Comparison of ENCODE assay signal across 22 cellular contexts in the genomic region with DNA sequence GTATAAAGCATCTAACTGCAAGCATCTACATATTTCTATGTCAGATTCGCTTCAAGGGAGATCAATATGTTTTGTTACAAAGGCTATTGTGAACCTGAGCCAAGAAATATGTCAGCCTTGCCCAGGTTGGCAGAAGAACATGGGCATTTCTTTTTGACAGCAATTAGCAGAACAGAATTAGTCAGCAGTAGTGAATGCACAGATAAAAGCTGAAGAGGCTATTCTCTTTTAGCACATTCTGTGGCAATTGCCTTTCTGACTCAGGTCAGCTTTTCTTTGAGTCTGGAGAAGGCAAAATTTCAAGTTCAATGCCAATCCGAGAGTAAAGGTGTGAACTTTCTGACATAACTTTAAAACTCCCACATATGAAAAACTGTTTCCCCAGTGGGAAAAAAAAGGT.
DNase-seq lines count a peak whose midpoint lies in the region; ATAC-seq, FAIRE-seq and TF ChIP-seq lines count a peak whose summit lies in the region.
"Had no signal": no experiment of that assay in that cellular context is flagged by ENCODE, and none has a peak within 500 bp of the region (broad histone marks: within the 10 kb centered on the region; RNA-seq: fewer than 3 reads in every experiment).

No MANE protein-coding gene starts in this region.

- no peaks in the 10 kb centered on the region for H3K27me3 ChIP-seq in SK-N-SH (ENCODE audit: insufficient read depth)
- no peaks in the 10 kb centered on the region for H3K27me3 ChIP-seq in GM12878 (replicated peaks in 1 of 2; ENCODE audit: control insufficient read depth in 2 of 2, insufficient read depth in 2 of 2, low read length in 1 of 2)
- no peaks in the 10 kb centered on the region for H3K27me3 ChIP-seq in mesendoderm (ENCODE audit: insufficient read depth, low read length, poor library complexity)

- SMC1A ChIA-PET in GM12878 (lab: Charles Lee; ENCODE audit: uncharacterized antibody, unreplicated experiment) = interaction anchor here (1.0 to 1.6 kb wide), 8 partner anchors 8 to 647 kb away, joined by 3 to 6 read pairs (median 4); no protein-coding TSS in a partner anchor

- 5% methylated on average over 2 of the region's 2 CpGs for WGBS in SK-N-SH (ENCODE audit: low lambda C conversion rate)
- WGBS in GM12878 (ENCODE audit: insufficient coverage, insufficient replicate concordance, low lambda C conversion rate, missing lambda C conversion rate) = 5% methylated on average over 2 of the region's 2 CpGs
- WGBS in mesendoderm (ENCODE audit: extremely low coverage, insufficient coverage, low lambda C conversion rate) = no CpG with 5 or more reads among the region's 2 CpGs

- H2AK5ac ChIP-seq in mesendoderm (ENCODE audit: low read length) = no peak overlapping the region

- H4K20me1 ChIP-seq in SK-N-SH (ENCODE audit: insufficient read depth) (no peaks in the 10 kb centered on the region), GM12878 (ENCODE audit: control insufficient read depth, insufficient read depth) (no peaks in the 10 kb centered on the region)

- H3K23ac ChIP-seq in mesendoderm (ENCODE audit: low read length) = no peak overlapping the region

- RAD21 ChIA-PET in GM12878 (lab: Charles Lee; ENCODE audit: unreplicated experiment) = no interaction called here

- BruUV-seq in GM12878 (replicated peaks; lab: Mats Ljungman, UMichigan) = no TSS peak

- H3K9me3 ChIP-seq in SK-N-SH = no peaks in the 10 kb centered on the region
- H3K9me3 ChIP-seq in GM12878 (replicated peaks; ENCODE audit: control insufficient read depth, insufficient read depth, low read length) = no peaks in the 10 kb centered on the region
- no peaks in the 10 kb centered on the region for H3K9me3 ChIP-seq in T-helper 17 cell (ENCODE audit: control insufficient read depth, low read length, poor library complexity, severe bottlenecking)

- H3K4ac ChIP-seq in mesendoderm (ENCODE audit: low read depth, low read length) = no peak overlapping the region

- TF ChIP-seq EP300 in SK-N-SH (IDR thresholded peaks at IDR 0.05; ENCODE audit: borderline replicate concordance in 1 of 2, low read depth in 1 of 2, low read length in 1 of 2) = no peak
- TF ChIP-seq EP300 in GM12878 (IDR thresholded peaks at IDR 0.05; ENCODE audit: borderline replicate concordance in 1 of 2, control insufficient read depth in 1 of 2, low read depth in 2 of 2, low read length in 2 of 2) = no peak

- ATAC-seq in SK-N-SH treated with all-trans-retinoic acid at 6 μM for 48 hours (no peak), GM12878 (peak; percentile 48), T-helper 17 cell (no peak)
- ATAC-seq: CD8-positive, alpha-beta T cell; HepG2 had no signal

- H3K27ac ChIP-seq in SK-N-SH (ENCODE audit: low read depth in 2 of 2, low read length in 1 of 2) (no peak overlapping the region), GM12878 (ENCODE audit: control insufficient read depth, insufficient read depth) (no peak overlapping the region), mesendoderm (ENCODE audit: low read depth, low read length) (no peak overlapping the region)
- H3K27ac ChIP-seq: 22Rv1 had no signal

- no peak overlapping the region for H2BK15ac ChIP-seq in mesendoderm (replicated peaks; ENCODE audit: low read depth)

- H3K4me1 Mint-ChIP-seq in T-helper 17 cell = no peaks in the 10 kb centered on the region
- H3K4me1 Mint-ChIP-seq: CD14-positive monocyte had no signal

- no peak for TF ChIP-seq CTCF in SK-N-SH (IDR thresholded peaks at IDR 0.05)
- TF ChIP-seq CTCF in GM12878 (IDR thresholded peaks at IDR 0.05 in 2 of 3, conservative IDR thresholded peaks at IDR 0.05 in 1 of 3; ENCODE audit: control insufficient read depth in 2 of 3, extremely low read depth in 1 of 3, insufficient read depth in 1 of 3, low read depth in 3 of 3, low read length in 3 of 3) = no peak

- H3K79me2 ChIP-seq in SK-N-SH (ENCODE audit: insufficient read depth) = no peaks in the 10 kb centered on the region
- no peaks in the 10 kb centered on the region for H3K79me2 ChIP-seq in GM12878 (ENCODE audit: control insufficient read depth, insufficient read depth, low read length)
- no peaks in the 10 kb centered on the region for H3K79me2 ChIP-seq in mesendoderm (ENCODE audit: control insufficient read depth, insufficient read depth, low read length)

- H3K79me1 ChIP-seq in mesendoderm (ENCODE audit: low read length) = no peaks in the 10 kb centered on the region

- H3K27ac Mint-ChIP-seq in T-helper 17 cell = no peak overlapping the region
- H3K27ac Mint-ChIP-seq: CD14-positive monocyte; CD8-positive, alpha-beta T cell; HFFc6 had no signal

- H3K27me3 Mint-ChIP-seq in T-helper 17 cell = no peaks in the 10 kb centered on the region

- H3K18ac ChIP-seq in mesendoderm (ENCODE audit: low read length) = no peak overlapping the region

- no peak overlapping the region for H2BK120ac ChIP-seq in mesendoderm (ENCODE audit: low read depth, low read length)

- H3K36me3 ChIP-seq in SK-N-SH (replicated peaks in 1 of 2; ENCODE audit: control insufficient read depth in 1 of 2, insufficient read depth in 2 of 2, low read length in 1 of 2) = no peaks in the 10 kb centered on the region
- H3K36me3 ChIP-seq in GM12878 (ENCODE audit: control insufficient read depth in 2 of 2, insufficient read depth in 2 of 2, low read length in 1 of 2) = no peaks in the 10 kb centered on the region
- no peaks in the 10 kb centered on the region for H3K36me3 ChIP-seq in mesendoderm (ENCODE audit: control insufficient read depth, insufficient read depth, low read length)

- H3F3A ChIP-seq in SK-N-SH (replicated peaks; ENCODE audit: insufficient read depth) = no peaks in the 10 kb centered on the region

- no peak for TF ChIP-seq RAD21 in SK-N-SH (IDR thresholded peaks at IDR 0.05; ENCODE audit: low read length)
- no peak for TF ChIP-seq RAD21 in GM12878 (IDR thresholded peaks at IDR 0.05; ENCODE audit: insufficient read depth, low read depth, low read length)

- H3K56ac ChIP-seq in mesendoderm (ENCODE audit: low read length) = no peak overlapping the region

- intact Hi-C loops in GM12878 (cut with micrococcal nuclease; ENCODE audit: unreplicated experiment) = no loop called here

- FAIRE-seq in GM12878 (lab: Jason Lieb, UNC) (no peak), H54 (lab: Jason Lieb, UNC) (no peak)
- FAIRE-seq: D721Med, G401.6, GM12892, H1, HepG2, HTR-8/SVneo had no signal

- no peak overlapping the region for H2BK5ac ChIP-seq in mesendoderm (ENCODE audit: low read length)

- H2AFZ ChIP-seq in SK-N-SH (ENCODE audit: low read depth) (no peak overlapping the region), GM12878 (ENCODE audit: control insufficient read depth, low read depth, low read length) (no peak overlapping the region)

- H3K9me2 ChIP-seq in SK-N-SH = no peaks in the 10 kb centered on the region

- DNase-seq in SK-N-SH = no peak
- DNase-seq in GM12878 (ENCODE audit: low read depth, low spot score) = no peak
- peak; percentile 6 for DNase-seq in mesendoderm
- DNase-seq in NCI-H1436 (lab: John Stamatoyannopoulos, UW) = no peak
- DNase-seq in H54 (ENCODE audit: insufficient read length, low spot score) = no peak
- no peak for DNase-seq in T-helper 17 cell
- DNase-seq: CD8-positive, alpha-beta T cell; COR-L47; DMS153; DMS79 treated with DMSO at 0.1 percent for 48 hours; EL; HCEC 1CT; HFFc6 had no signal

- in situ Hi-C loops in GM12878 (cut with MboI) = no loop called here

- H4K5ac ChIP-seq in mesendoderm (ENCODE audit: low read length) = no peak overlapping the region

- POLR2A ChIA-PET in SK-N-SH (lab: Yijun Ruan, JAX) = no interaction called here
- POLR2A ChIA-PET in GM12878 (lab: Charles Lee) = interaction anchor here (0.9 kb wide), 1 partner anchor 117 kb away, joined by 3 read pairs; no protein-coding TSS in a partner anchor

- TF ChIP-seq POLR2A in GM12878 (IDR thresholded peaks at IDR 0.05; ENCODE audit: low read depth, low read length) = no peak
- TF ChIP-seq POLR2A in H54 (IDR thresholded peaks at IDR 0.05; ENCODE audit: low read depth, low read length) = no peak

- no peak overlapping the region for H3K4me2 ChIP-seq in SK-N-SH
- no peak overlapping the region for H3K4me2 ChIP-seq in GM12878 (ENCODE audit: control insufficient read depth, insufficient read depth)
- H3K4me2 ChIP-seq in mesendoderm (ENCODE audit: low read length) = no peak overlapping the region

- no peak overlapping the region for H4K8ac ChIP-seq in mesendoderm (ENCODE audit: low read depth, low read length)

- H3K36me3 Mint-ChIP-seq in T-helper 17 cell (ENCODE audit: low read depth) = no peaks in the 10 kb centered on the region
- H3K36me3 Mint-ChIP-seq: CD14-positive monocyte; CD8-positive, alpha-beta T cell had no signal

- CTCF ChIA-PET in SK-N-SH (lab: Yijun Ruan, JAX) (interaction anchor here (1.2 to 1.4 kb wide), 2 partner anchors 11 to 816 kb away, joined by 3 to 4 read pairs; no protein-coding TSS in a partner anchor), GM12878 (lab: Yijun Ruan, JAX) (interaction anchor here (0.9 to 1.8 kb wide), 5 partner anchors 9 to 71 kb away, joined by 3 to 5 read pairs (median 4); no protein-coding TSS in a partner anchor)

- H3K4me1 ChIP-seq in SK-N-SH (ENCODE audit: control insufficient read depth in 1 of 2, insufficient read depth in 2 of 2, low read depth in 1 of 2, low read length in 1 of 2) = no peaks in the 10 kb centered on the region
- H3K4me1 ChIP-seq in GM12878 (ENCODE audit: control insufficient read depth, insufficient read depth, low read length) = no peaks in the 10 kb centered on the region
- H3K4me1 ChIP-seq in mesendoderm (ENCODE audit: control insufficient read depth, low read depth, low read length) = no peaks in the 10 kb centered on the region

- H3K9ac ChIP-seq in SK-N-SH = no peak overlapping the region
- H3K9ac ChIP-seq in GM12878 (ENCODE audit: control insufficient read depth, insufficient read depth, low read length) = no peak overlapping the region
- no peak overlapping the region for H3K9ac ChIP-seq in mesendoderm (ENCODE audit: low read length)

- H3K4me3 Mint-ChIP-seq in T-helper 17 cell = no peak overlapping the region
- H3K4me3 Mint-ChIP-seq: CD14-positive monocyte; CD8-positive, alpha-beta T cell; HFFc6 had no signal

- no peak overlapping the region for H3K4me3 ChIP-seq in SK-N-SH (ENCODE audit: low read depth in 2 of 2, low read length in 1 of 2)
- H3K4me3 ChIP-seq in GM12878 = no peak overlapping the region
- no peak overlapping the region for H3K4me3 ChIP-seq in mesendoderm (ENCODE audit: low read length)

TF ChIP-seq in SK-N-SH treated with all-trans-retinoic acid at 6 μM for 48 hours, 23 proteins besides CTCF, POLR2A, EP300 and RAD21 (continues in another document):
- TF ChIP-seq PPARA (CRISPR knock-in tag; IDR thresholded peaks at IDR 0.05; ENCODE audit: borderline replicate concordance) (no peak), ZFP3 (CRISPR knock-in tag; IDR thresholded peaks at IDR 0.05) (no peak), TCF4 (CRISPR knock-in tag; IDR thresholded peaks at IDR 0.05; ENCODE audit: borderline replicate concordance) (no peak)

TF ChIP-seq in SK-N-SH, 30 proteins besides CTCF, POLR2A, EP300 and RAD21 (continues in another document):
- TF ChIP-seq GATA2 (CRISPR knock-in tag; IDR thresholded peaks at IDR 0.05) (no peak), NFIC (IDR thresholded peaks at IDR 0.05; ENCODE audit: borderline replicate concordance) (no peak), RXRA (IDR thresholded peaks at IDR 0.05; ENCODE audit: borderline replicate concordance, low read depth) (no peak)
